10 cellular contexts compared by ENCODE assay signal in the genomic region with DNA sequence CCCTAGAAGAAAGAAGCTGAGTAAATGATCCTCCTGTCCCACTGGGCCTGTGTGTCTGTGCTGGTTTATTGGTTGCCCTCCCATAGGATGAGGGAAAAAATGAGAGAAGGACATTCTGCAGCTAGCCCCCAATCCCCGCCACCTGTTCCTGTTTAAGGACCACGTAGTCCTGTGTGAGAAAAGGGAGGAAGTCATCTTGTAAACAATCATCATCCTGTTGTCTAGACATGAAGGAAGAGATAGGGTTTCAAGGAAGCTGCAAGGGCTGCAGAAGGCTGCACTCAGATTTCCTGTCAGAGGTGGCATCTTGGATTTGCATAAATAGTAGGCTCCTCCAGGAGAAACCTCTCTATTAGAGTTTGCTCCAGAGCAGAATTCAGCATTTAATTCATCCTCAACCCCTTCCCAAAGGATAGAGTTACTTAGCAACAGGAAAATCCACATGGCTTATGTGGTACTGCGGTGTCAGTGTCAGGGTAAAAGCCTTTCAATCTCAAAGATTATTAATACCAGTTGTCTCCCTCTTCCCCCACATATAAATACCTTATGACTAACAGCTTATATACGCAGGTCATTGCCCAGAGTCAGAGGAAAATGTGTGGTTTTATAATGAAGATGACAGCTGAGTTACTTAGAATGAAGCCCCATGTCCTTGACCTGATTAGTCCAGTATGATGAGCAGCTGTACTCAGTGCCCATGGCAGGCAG. TPM values are rescaled to one million over a fixed set of nuclear protein-coding genes. Genes with fewer than 3 reads are reported as not detected.
DNase-seq lines count a peak whose midpoint lies in the region; ATAC-seq and TF ChIP-seq lines count a peak whose summit lies in the region.
"Had no signal": no experiment of that assay in that cellular context is flagged by ENCODE, and none has a peak within 500 bp of the region (broad histone marks: within the 10 kb centered on the region; RNA-seq: fewer than 3 reads in every experiment).

No MANE protein-coding gene starts in this region.

- no peak overlapping the region for H3K27ac ChIP-seq in tibial nerve

- no peaks in the 10 kb centered on the region for H3K36me3 ChIP-seq in tibial nerve

- peak overlapping the region; percentile 29 for H3K4me3 Mint-ChIP-seq in activated T-cell treated with anti-CD3 and anti-CD28 coated beads, Interleukin-2, amount 50 U/mL, for 4 hours
- H3K4me3 Mint-ChIP-seq in endothelial cell (ENCODE audit: unreplicated experiment), result peak overlapping the region; percentile 4
- H3K4me3 Mint-ChIP-seq in stimulated activated naive CD8-positive, alpha-beta T cell treated with anti-CD3 and anti-CD28 coated beads, Interleukin-15, Interleukin-2, amounts not matched to agents 100 ng/mL and 50 ng/mL, for 24 hours, result no peak overlapping the region

- no peak for TF ChIP-seq POLR2A in tibial nerve (IDR thresholded peaks at IDR 0.05)

- peaks cover 3% of the 10 kb centered on the region for H3K36me3 Mint-ChIP-seq in activated T-cell treated with anti-CD3 and anti-CD28 coated beads, Interleukin-2, amount 50 U/mL, for 4 hours (ENCODE audit: insufficient read depth)
- peaks cover 40% of the 10 kb centered on the region for H3K36me3 Mint-ChIP-seq in endothelial cell (ENCODE audit: low read depth, unreplicated experiment)
- peaks cover 7% of the 10 kb centered on the region for H3K36me3 Mint-ChIP-seq in stimulated activated naive CD8-positive, alpha-beta T cell treated with anti-CD3 and anti-CD28 coated beads, Interleukin-15, Interleukin-2, amounts not matched to agents 100 ng/mL and 50 ng/mL, for 24 hours (ENCODE audit: low read depth)

- H3K27ac Mint-ChIP-seq in endothelial cell (ENCODE audit: unreplicated experiment), result peak overlapping the region; percentile 97
- peak overlapping the region; percentile 85 for H3K27ac Mint-ChIP-seq in stimulated activated naive CD8-positive, alpha-beta T cell treated with anti-CD3 and anti-CD28 coated beads, Interleukin-15, Interleukin-2, amounts not matched to agents 100 ng/mL and 50 ng/mL, for 24 hours

- no peaks in the 10 kb centered on the region for H3K9me3 ChIP-seq in tibial nerve

- no peak for DNase-seq in activated T-cell treated with anti-CD3 and anti-CD28 coated beads, Interleukin-2, amount 50 U/mL, for 4 hours
- no peak for DNase-seq in activated T-cell treated with anti-CD3 and anti-CD28 coated beads for 4 hours
- peak; percentile 31 for DNase-seq in T follicular helper cell (ENCODE audit: low read depth)
- DNase-seq in endothelial cell (ENCODE audit: low spot score), result peak; percentile 31
- no peak for DNase-seq in NCI-H2081 treated with DMSO at 0.1 percent for 48 hours (lab: John Stamatoyannopoulos, UW)
- no peak for DNase-seq in tibial nerve (ENCODE audit: low spot score in 2 of 2)
- DNase-seq: RPMI8226 had no signal

- TF ChIP-seq CTCF in endothelial cell (IDR thresholded peaks at IDR 0.05; ENCODE audit: unreplicated experiment) (no peak), tibial nerve (IDR thresholded peaks at IDR 0.05) (no peak)

- peak in 1 of 2 donors; percentile 9 for ATAC-seq in activated T-cell treated with anti-CD3 and anti-CD28 coated beads, Interleukin-2, amount 50 U/mL, for 4 hours
- no peak for ATAC-seq in HG02970 (IDR thresholded peaks at IDR 0.05; ENCODE audit: low FRiP score, unreplicated experiment)

- peaks cover 0 to 7% (median 5%) of the 10 kb centered on the region in 4 donors for H3K4me1 ChIP-seq in tibial nerve

- WGBS in tibial nerve, 2 donors, result 63 to 74% methylated on average over 4 of the region's 4 CpGs

- H3K4me3 ChIP-seq in tibial nerve, result no peak overlapping the region

- H3K9me3 Mint-ChIP-seq in activated T-cell treated with anti-CD3 and anti-CD28 coated beads, Interleukin-2, amount 50 U/mL, for 4 hours, result peaks cover 5% of the 10 kb centered on the region
- no peaks in the 10 kb centered on the region for H3K9me3 Mint-ChIP-seq in endothelial cell (ENCODE audit: unreplicated experiment)
- H3K9me3 Mint-ChIP-seq in stimulated activated naive CD8-positive, alpha-beta T cell treated with anti-CD3 and anti-CD28 coated beads, Interleukin-15, Interleukin-2, amounts not matched to agents 100 ng/mL and 50 ng/mL, for 24 hours, result peaks cover 6% of the 10 kb centered on the region

- TF ChIP-seq EP300 in tibial nerve (IDR thresholded peaks at IDR 0.05), result no peak

- H3K4me1 Mint-ChIP-seq in activated T-cell treated with anti-CD3 and anti-CD28 coated beads, Interleukin-2, amount 50 U/mL, for 4 hours (ENCODE audit: low read depth), result peaks cover 73% of the 10 kb centered on the region
- peaks cover 74% of the 10 kb centered on the region for H3K4me1 Mint-ChIP-seq in endothelial cell (ENCODE audit: unreplicated experiment)
- H3K4me1 Mint-ChIP-seq in stimulated activated naive CD8-positive, alpha-beta T cell treated with anti-CD3 and anti-CD28 coated beads, Interleukin-15, Interleukin-2, amounts not matched to agents 100 ng/mL and 50 ng/mL, for 24 hours (ENCODE audit: low read depth), result peaks cover 77% of the 10 kb centered on the region

- no peaks in the 10 kb centered on the region for H3K27me3 Mint-ChIP-seq in activated T-cell treated with anti-CD3 and anti-CD28 coated beads, Interleukin-2, amount 50 U/mL, for 4 hours (ENCODE audit: low read depth)
- peaks cover 18% of the 10 kb centered on the region for H3K27me3 Mint-ChIP-seq in endothelial cell (ENCODE audit: unreplicated experiment)
- H3K27me3 Mint-ChIP-seq in stimulated activated naive CD8-positive, alpha-beta T cell treated with anti-CD3 and anti-CD28 coated beads, Interleukin-15, Interleukin-2, amounts not matched to agents 100 ng/mL and 50 ng/mL, for 24 hours, result no peaks in the 10 kb centered on the region

- no peaks in the 10 kb centered on the region for H3K27me3 ChIP-seq in tibial nerve

RNA-seq across cellular contexts. Expression of gene DNAJC18, which starts 4.6 kb away (rescaled TPM):
- 10 to 100 TPM; 22.7 to 32.8 (median 26.2) TPM for total RNA-seq in activated T-cell treated with anti-CD3 and anti-CD28 coated beads, Interleukin-2, amount 50 U/mL, for 4 hours
- 69.6 TPM for total RNA-seq in endothelial cell (ENCODE audit: unreplicated experiment)
- total RNA-seq in tibial nerve, result 10 to 100 TPM in 3 of 4 donors, 1 to 10 TPM in 1; 9.2 to 11.4 (median 10.7) TPM

RNA-seq across cellular contexts. Expression of gene ECSCR, which starts 18.6 kb away (rescaled TPM):
- 1 to 10 TPM; 2.6 to 4.0 (median 2.9) TPM for total RNA-seq in activated T-cell treated with anti-CD3 and anti-CD28 coated beads, Interleukin-2, amount 50 U/mL, for 4 hours
- total RNA-seq in endothelial cell (ENCODE audit: unreplicated experiment), result 565 TPM
- 10 to 100 TPM; 12.8 to 41.0 (median 25.9) TPM for total RNA-seq in tibial nerve

RNA-seq across cellular contexts. Expression of gene SMIM33, which starts 26.9 kb away (rescaled TPM):
- under 1 TPM in 2 of 3 donors, not detected in 1; 0.21 to 0.30 TPM for total RNA-seq in activated T-cell treated with anti-CD3 and anti-CD28 coated beads, Interleukin-2, amount 50 U/mL, for 4 hours
- total RNA-seq in endothelial cell (ENCODE audit: unreplicated experiment), result not detected
- total RNA-seq in tibial nerve, result not detected
- total RNA-seq: ureter had no signal

RNA-seq across cellular contexts. Expression of gene STING1, which starts 38.6 kb away (rescaled TPM):
- total RNA-seq in activated T-cell treated with anti-CD3 and anti-CD28 coated beads, Interleukin-2, amount 50 U/mL, for 4 hours, result 100 to 1,000 TPM; 139 to 261 (median 172) TPM
- 69.1 TPM for total RNA-seq in endothelial cell (ENCODE audit: unreplicated experiment)
- total RNA-seq in tibial nerve, result 100 to 1,000 TPM in 1 of 4 donors, 10 to 100 TPM in 3; 48.1 to 102 (median 73.1) TPM

RNA-seq across cellular contexts. Expression of gene SPATA24, which starts 40.0 kb away (rescaled TPM):
- total RNA-seq in activated T-cell treated with anti-CD3 and anti-CD28 coated beads, Interleukin-2, amount 50 U/mL, for 4 hours, result 1 to 10 TPM; 2.4 to 3.6 (median 2.6) TPM
- total RNA-seq in endothelial cell (ENCODE audit: unreplicated experiment) (7.6 TPM), tibial nerve (1 to 10 TPM in 2 of 4 donors, not detected in 2; 1.9 to 7.2 TPM)

Comparison
In these comparisons a context has a peak if more than half of its experiments do, and no peak if none do; other contexts are left out.
1. DNase-seq: peak in T follicular helper cell (single experiment) and endothelial cell (single experiment); none in activated T-cell treated with anti-CD3 and anti-CD28 coated beads, Interleukin-2, amount 50 U/mL, for 4 hours (single experiment), activated T-cell treated with anti-CD3 and anti-CD28 coated beads for 4 hours (single experiment), NCI-H2081 treated with DMSO at 0.1 percent for 48 hours (single experiment) and tibial nerve (0 of 2).
2. RNA of gene ECSCR, which starts 18.6 kb away (total RNA-seq): 565 TPM in endothelial cell (single experiment); 12.8 to 41.0 TPM in tibial nerve and 2.6 to 4.0 TPM in activated T-cell treated with anti-CD3 and anti-CD28 coated beads, Interleukin-2, amount 50 U/mL, for 4 hours; every median in the first group is over 10 times any median in the second.